In the genomic region with DNA sequence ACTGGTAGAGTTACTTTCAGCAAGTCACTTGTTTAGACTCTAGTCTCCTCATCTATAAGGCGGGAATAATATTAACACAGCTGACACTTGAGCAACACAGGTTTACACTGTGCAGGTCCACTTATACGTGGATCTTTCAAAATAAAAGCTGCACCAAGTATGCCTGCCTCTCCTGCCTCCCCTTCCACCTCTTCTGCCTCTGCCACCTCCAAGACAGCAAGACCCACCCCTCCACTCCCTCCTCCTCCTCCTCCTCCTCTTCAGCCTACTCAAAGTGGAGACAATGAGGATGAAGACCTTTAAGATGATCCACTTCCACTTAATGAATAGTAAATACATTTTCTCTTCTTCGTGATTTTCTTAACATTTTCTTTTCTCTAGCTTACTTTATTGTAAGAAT, we compare ENCODE assay signal across 28 cellular contexts.
"Had no signal": no experiment of that assay in that cellular context is flagged by ENCODE, and none has a peak within 500 bp of the region (broad histone marks: within the 10 kb centered on the region; RNA-seq: fewer than 3 reads in every experiment).

No MANE protein-coding gene starts in this region.

- ATAC-seq: natural killer cell; psoas muscle; right cardiac atrium; right lobe of liver; stimulated activated effector memory CD8-positive, alpha-beta T cell treated with anti-CD3 and anti-CD28 coated beads, Interleukin-12 subunit alpha, Interleukin-12 subunit beta, amount 100 ng/mL, for 72 hours; stimulated activated naive B cell treated with anti-CD40 and anti-IgM and Interleukin-4, amounts not matched to agents 10 μg/mL and 1 μg/mL and 100 μg/mL, for 72 hours had no signal

- H3K27me3 ChIP-seq: neural progenitor cell, ovary, right lobe of liver, sigmoid colon, stomach, thyroid gland, tibial nerve, upper lobe of left lung, uterus had no signal

- H3K27ac ChIP-seq: neural progenitor cell, ovary, parathyroid adenoma, psoas muscle, right lobe of liver, sigmoid colon, stomach, thoracic aorta, thyroid gland, tibial nerve, upper lobe of left lung, uterus had no signal

- DNase-seq: natural killer cell; occipital lobe; ovary; posterior cingulate gyrus; psoas muscle; right cardiac atrium; right lobe of liver; sigmoid colon; small intestine; stimulated activated CD4-positive, alpha-beta T cell treated with anti-CD3 and anti-CD28 coated beads, Interleukin-15, amount 100 ng/mL, for 24 hours; stimulated activated CD4-positive, alpha-beta T cell treated with anti-CD3 and anti-CD28 coated beads, Interleukin-2, amount 100 ng/mL, for 24 hours; stimulated activated CD4-positive, alpha-beta T cell treated with anti-CD3 and anti-CD28 coated beads, Interleukin-2, amount 100 ng/mL, for 48 hours; stimulated activated CD4-positive, alpha-beta T cell treated with anti-CD3 and anti-CD28 coated beads, Interleukin-4, amount 100 ng/mL, for 24 hours; stimulated activated naive B cell treated with anti-CD40 and anti-IgM and Interleukin-4, amounts not matched to agents 10 μg/mL and 1 μg/mL and 100 μg/mL, for 72 hours; stimulated activated naive CD4-positive, alpha-beta T cell treated with Interleukin-2 at 50 U/mL for 16 hours; stomach; thyroid gland; trophoblast cell; upper lobe of left lung; uterus had no signal

- H3K9me3 ChIP-seq: ovary, psoas muscle, right lobe of liver, sigmoid colon, stomach, thoracic aorta, thyroid gland, tibial nerve, upper lobe of left lung, uterus had no signal

- H3K36me3 Mint-ChIP-seq: natural killer cell; neural progenitor cell; stimulated activated effector memory CD8-positive, alpha-beta T cell treated with anti-CD3 and anti-CD28 coated beads, Interleukin-12 subunit alpha, Interleukin-12 subunit beta, amount 100 ng/mL, for 72 hours had no signal

- H3K4me3 ChIP-seq: neural progenitor cell, ovary, psoas muscle, right lobe of liver, sigmoid colon, stomach, thoracic aorta, thyroid gland, tibial nerve, upper lobe of left lung, uterus had no signal

- H3K27me3 Mint-ChIP-seq: progenitor cell of endocrine pancreas; stimulated activated naive B cell treated with anti-CD40 and anti-IgM and Interleukin-4, amounts not matched to agents 10 μg/mL and 1 μg/mL and 100 μg/mL, for 72 hours; stimulated activated naive CD8-positive, alpha-beta T cell treated with anti-CD3 and anti-CD28 coated beads, Interleukin-15, Interleukin-2, amounts not matched to agents 100 ng/mL and 50 ng/mL, for 24 hours had no signal

- H3K27ac Mint-ChIP-seq: natural killer cell; nephron; neural progenitor cell; progenitor cell of endocrine pancreas; stimulated activated effector memory CD8-positive, alpha-beta T cell treated with anti-CD3 and anti-CD28 coated beads, Interleukin-12 subunit alpha, Interleukin-12 subunit beta, amount 100 ng/mL, for 72 hours; stimulated activated naive B cell treated with anti-CD40 and anti-IgM and Interleukin-4, amounts not matched to agents 10 μg/mL and 1 μg/mL and 100 μg/mL, for 72 hours; stimulated activated naive CD8-positive, alpha-beta T cell treated with anti-CD3 and anti-CD28 coated beads, Interleukin-15, Interleukin-2, amounts not matched to agents 100 ng/mL and 50 ng/mL, for 24 hours had no signal

- H3K9me3 Mint-ChIP-seq: natural killer cell; nephron; neural progenitor cell; stimulated activated effector memory CD8-positive, alpha-beta T cell treated with anti-CD3 and anti-CD28 coated beads, Interleukin-12 subunit alpha, Interleukin-12 subunit beta, amount 100 ng/mL, for 72 hours; stimulated activated naive B cell treated with anti-CD40 and anti-IgM and Interleukin-4, amounts not matched to agents 10 μg/mL and 1 μg/mL and 100 μg/mL, for 72 hours; stimulated activated naive CD8-positive, alpha-beta T cell treated with anti-CD3 and anti-CD28 coated beads, Interleukin-15, Interleukin-2, amounts not matched to agents 100 ng/mL and 50 ng/mL, for 24 hours had no signal

- H3K36me3 ChIP-seq: neural progenitor cell, ovary, right lobe of liver, sigmoid colon, stomach, thoracic aorta, thyroid gland, tibial nerve, upper lobe of left lung, uterus had no signal

- H3K4me3 Mint-ChIP-seq: natural killer cell; nephron; neural progenitor cell; stimulated activated effector memory CD8-positive, alpha-beta T cell treated with anti-CD3 and anti-CD28 coated beads, Interleukin-12 subunit alpha, Interleukin-12 subunit beta, amount 100 ng/mL, for 72 hours; stimulated activated naive B cell treated with anti-CD40 and anti-IgM and Interleukin-4, amounts not matched to agents 10 μg/mL and 1 μg/mL and 100 μg/mL, for 72 hours; stimulated activated naive CD8-positive, alpha-beta T cell treated with anti-CD3 and anti-CD28 coated beads, Interleukin-15, Interleukin-2, amounts not matched to agents 100 ng/mL and 50 ng/mL, for 24 hours had no signal
